In genomic region chr20:53593466-53594007, GRCh38 we compare ENCODE assay signal across 8 cellular contexts. TPM values are rescaled to one million over a fixed set of nuclear protein-coding genes. Genes with fewer than 3 reads are reported as not detected.
DNase-seq lines count a peak whose midpoint lies in the region; ATAC-seq and TF ChIP-seq lines count a peak whose summit lies in the region.
"Not testable (repeated sequence)": the region's sequence is repeated elsewhere in the genome, so short reads cannot be mapped to it uniquely, and the experiment has no call there.

ZNF217 (minus strand) TSS chr20:53593839; CDS start chr20:53582826, 11,013 bp downstream.

- peak within 1 kb of the TSS; percentile 73 for H3K4me3 ChIP-seq in fibroblast of the aortic adventitia (ENCODE audit: low read depth, low read length)

- H3K9me3 Mint-ChIP-seq in T-cell; activated naive CD4-positive, alpha-beta T cell treated with anti-CD3 and anti-CD28 coated beads, Interleukin-2, amount 10 ng/mL, durations not matched to agents 7 days and 5 days; naive B cell; stimulated activated memory B cell treated with anti-CD40 and anti-IgM and Interleukin-4, amounts not matched to agents 10 μg/mL and 1 μg/mL and 100 μg/mL, for 72 hours: not testable (repeated sequence)

- peaks cover 52 to 70% (median 58%) of the 10 kb centered on the region in 3 donors for H3K4me1 Mint-ChIP-seq in T-cell
- peaks cover 49% of the 10 kb centered on the region for H3K4me1 Mint-ChIP-seq in activated naive CD4-positive, alpha-beta T cell treated with anti-CD3 and anti-CD28 coated beads, Interleukin-2, amount 10 ng/mL, durations not matched to agents 7 days and 5 days
- H3K4me1 Mint-ChIP-seq in naive B cell = peaks cover 22 to 60% (median 55%) of the 10 kb centered on the region in 3 donors
- H3K4me1 Mint-ChIP-seq in stimulated activated memory B cell treated with anti-CD40 and anti-IgM and Interleukin-4, amounts not matched to agents 10 μg/mL and 1 μg/mL and 100 μg/mL, for 72 hours = peaks cover 36% of the 10 kb centered on the region

- ATAC-seq in T-cell (replicated peaks in 1 of 4) (peak; percentile 34 to 45 (median 41)), naive B cell (ENCODE audit: low read depth in 2 of 2) (peak; percentile 30 to 32)
- peak; percentile 50 for ATAC-seq in stimulated activated memory B cell treated with anti-CD40 and anti-IgM and Interleukin-4, amounts not matched to agents 10 μg/mL and 1 μg/mL and 100 μg/mL, for 72 hours

- not testable (repeated sequence) for TF ChIP-seq CTCF in fibroblast of the aortic adventitia (IDR thresholded peaks at IDR 0.05; ENCODE audit: insufficient read depth, low read length)

- not testable (repeated sequence) for H3K36me3 Mint-ChIP-seq in T-cell; naive B cell; stimulated activated memory B cell treated with anti-CD40 and anti-IgM and Interleukin-4, amounts not matched to agents 10 μg/mL and 1 μg/mL and 100 μg/mL, for 72 hours
- H3K36me3 Mint-ChIP-seq in activated naive CD4-positive, alpha-beta T cell treated with anti-CD3 and anti-CD28 coated beads, Interleukin-2, amount 10 ng/mL, durations not matched to agents 7 days and 5 days = peaks cover 46% of the 10 kb centered on the region

- DNase-seq in DMS79 treated with DMSO at 0.1 percent for 48 hours (lab: John Stamatoyannopoulos, UW) (peak; percentile 26), H4 (ENCODE audit: low spot score) (peak; percentile 48), LHCN-M2 (ENCODE audit: low read depth) (peak; percentile 53), T-cell (peak; percentile 44 to 73 (median 60)), naive B cell (peak; percentile 72)
- DNase-seq in activated naive CD4-positive, alpha-beta T cell treated with anti-CD3 and anti-CD28 coated beads, Interleukin-2, amount 10 ng/mL, durations not matched to agents 7 days and 5 days = peak; percentile 84
- not testable (repeated sequence) for DNase-seq in fibroblast of the aortic adventitia (ENCODE audit: low read depth)

- not testable (repeated sequence) for H3K27me3 Mint-ChIP-seq in T-cell; activated naive CD4-positive, alpha-beta T cell treated with anti-CD3 and anti-CD28 coated beads, Interleukin-2, amount 10 ng/mL, durations not matched to agents 7 days and 5 days; naive B cell; stimulated activated memory B cell treated with anti-CD40 and anti-IgM and Interleukin-4, amounts not matched to agents 10 μg/mL and 1 μg/mL and 100 μg/mL, for 72 hours

- H3K27ac Mint-ChIP-seq in T-cell = peak within 1 kb of the TSS; percentile 95 to 97
- H3K27ac Mint-ChIP-seq in activated naive CD4-positive, alpha-beta T cell treated with anti-CD3 and anti-CD28 coated beads, Interleukin-2, amount 10 ng/mL, durations not matched to agents 7 days and 5 days = peak within 1 kb of the TSS; percentile 99
- peak within 1 kb of the TSS; percentile 85 to 97 (median 96) for H3K27ac Mint-ChIP-seq in naive B cell
- H3K27ac Mint-ChIP-seq in stimulated activated memory B cell treated with anti-CD40 and anti-IgM and Interleukin-4, amounts not matched to agents 10 μg/mL and 1 μg/mL and 100 μg/mL, for 72 hours = peak within 1 kb of the TSS; percentile 85

- POLR2A ChIA-PET in T-cell (lab: Charles Lee) = interaction anchor here in 1 of 2 donors (0.8 kb wide), 1 partner anchor 16 kb away, joined by 3 read pairs; no protein-coding TSS in a partner anchor

- peak within 1 kb of the TSS; percentile 90 to 97 (median 95) for H3K4me3 Mint-ChIP-seq in T-cell
- H3K4me3 Mint-ChIP-seq in activated naive CD4-positive, alpha-beta T cell treated with anti-CD3 and anti-CD28 coated beads, Interleukin-2, amount 10 ng/mL, durations not matched to agents 7 days and 5 days = peak within 1 kb of the TSS; percentile 99
- H3K4me3 Mint-ChIP-seq in naive B cell = peak within 1 kb of the TSS; percentile 82 to 98 (median 94)
- H3K4me3 Mint-ChIP-seq in stimulated activated memory B cell treated with anti-CD40 and anti-IgM and Interleukin-4, amounts not matched to agents 10 μg/mL and 1 μg/mL and 100 μg/mL, for 72 hours = peak within 1 kb of the TSS; percentile 83

- CTCF ChIA-PET in T-cell (lab: Charles Lee) = not testable (repeated sequence)
- CTCF ChIA-PET in activated naive CD4-positive, alpha-beta T cell treated with anti-CD3 and anti-CD28 coated beads, Interleukin-2, amount 10 ng/mL, durations not matched to agents 7 days and 5 days (lab: Charles Lee) = interaction anchor here (0.6 kb wide), 1 partner anchor 351 kb away, joined by 3 read pairs; no protein-coding TSS in a partner anchor

RNA-seq across cellular contexts. Expression of gene ZNF217, which starts in this region (rescaled TPM):
- 8.1 and 9.7 TPM in 2 replicates for total RNA-seq in H4 (2014; rRNA removed; shearing (Covaris generic))
- 14.2 and 21.0 TPM in 2 replicates for total RNA-seq in LHCN-M2 (2014; rRNA removed)
- polyA plus RNA-seq in LHCN-M2 (2012) = 10.8 TPM
- 10 to 100 TPM; 57.6 to 92.4 (median 87.5) TPM for total RNA-seq in T-cell
- total RNA-seq in fibroblast of the aortic adventitia (ENCODE audit: low replicate concordance) = 15.8 and 32.3 TPM in 2 replicates
- polyA plus RNA-seq in naive B cell (ENCODE audit: low read depth in 6 of 6) = 10 to 100 TPM in 5 of 6 donors, 1 to 10 TPM in 1; 8.8 to 31.0 (median 24.7) TPM
